Comparison of ENCODE assay signal across 8 cellular contexts in genomic region chr3:125053304-125053699, GRCh38. TPM values are rescaled to one million over a fixed set of nuclear protein-coding genes. Genes with fewer than 3 reads are reported as not detected.
A peak's percentile ranks its signal among the peaks of the same experiment; 100 is the strongest.
DNase-seq lines count a peak whose midpoint lies in the region; ATAC-seq lines count a peak whose summit lies in the region.

No MANE protein-coding gene starts in this region.

- DNase-seq in activated CD4-positive, alpha-beta T cell treated with anti-CD3 and anti-CD28 coated beads, Interleukin-2, amount 10 ng/mL, durations not matched to agents 24 days and 14 days = peak; percentile 62
- DNase-seq in activated CD4-positive, alpha-beta T cell treated with anti-CD3 and anti-CD28 coated beads for 1 hour = no peak
- DNase-seq in activated naive CD8-positive, alpha-beta T cell treated with anti-CD3 and anti-CD28 coated beads, Interleukin-2, amount 10 ng/mL, durations not matched to agents 7 days and 5 days = no peak
- DNase-seq in substantia nigra (lab: John Stamatoyannopoulos, UW) = no peak
- DNase-seq in D341Med (ENCODE audit: low spot score) = no peak
- no peak for DNase-seq in HPDE6-E6E7 (ENCODE audit: extremely low spot score)
- DNase-seq in 8988T = no peak

- peaks cover 65% of the 10 kb centered on the region for H3K4me1 Mint-ChIP-seq in activated CD4-positive, alpha-beta T cell treated with anti-CD3 and anti-CD28 coated beads, Interleukin-2, amount 10 ng/mL, durations not matched to agents 24 days and 14 days
- peaks cover 55% of the 10 kb centered on the region for H3K4me1 Mint-ChIP-seq in activated naive CD8-positive, alpha-beta T cell treated with anti-CD3 and anti-CD28 coated beads, Interleukin-2, amount 10 ng/mL, durations not matched to agents 7 days and 5 days

- POLR2A ChIA-PET in activated naive CD8-positive, alpha-beta T cell treated with anti-CD3 and anti-CD28 coated beads, Interleukin-2, amount 10 ng/mL, durations not matched to agents 7 days and 5 days (lab: Charles Lee) = interaction anchor here (0.5 to 4.0 kb wide), 6 partner anchors 20 to 88 kb away, joined by 3 to 31 read pairs (median 4); no protein-coding TSS in a partner anchor

- H3K36me3 Mint-ChIP-seq in activated CD4-positive, alpha-beta T cell treated with anti-CD3 and anti-CD28 coated beads, Interleukin-2, amount 10 ng/mL, durations not matched to agents 24 days and 14 days (ENCODE audit: low read depth) = peaks cover 23% of the 10 kb centered on the region
- H3K36me3 Mint-ChIP-seq in activated naive CD8-positive, alpha-beta T cell treated with anti-CD3 and anti-CD28 coated beads, Interleukin-2, amount 10 ng/mL, durations not matched to agents 7 days and 5 days = peaks cover 27% of the 10 kb centered on the region

- no peaks in the 10 kb centered on the region for H3K27me3 ChIP-seq in layer of hippocampus (ENCODE audit: control insufficient read depth, insufficient read depth, low read length)

- H3K4me3 Mint-ChIP-seq in activated CD4-positive, alpha-beta T cell treated with anti-CD3 and anti-CD28 coated beads, Interleukin-2, amount 10 ng/mL, durations not matched to agents 24 days and 14 days = peak overlapping the region; percentile 89
- peak overlapping the region; percentile 97 for H3K4me3 Mint-ChIP-seq in activated naive CD8-positive, alpha-beta T cell treated with anti-CD3 and anti-CD28 coated beads, Interleukin-2, amount 10 ng/mL, durations not matched to agents 7 days and 5 days

- H3K9me3 Mint-ChIP-seq in activated CD4-positive, alpha-beta T cell treated with anti-CD3 and anti-CD28 coated beads, Interleukin-2, amount 10 ng/mL, durations not matched to agents 24 days and 14 days = no peaks in the 10 kb centered on the region
- no peaks in the 10 kb centered on the region for H3K9me3 Mint-ChIP-seq in activated naive CD8-positive, alpha-beta T cell treated with anti-CD3 and anti-CD28 coated beads, Interleukin-2, amount 10 ng/mL, durations not matched to agents 7 days and 5 days

- intact Hi-C loops in activated CD4-positive, alpha-beta T cell treated with anti-CD3 and anti-CD28 coated beads, Interleukin-2, amount 10 ng/mL, durations not matched to agents 24 days and 14 days (cut with micrococcal nuclease) = loop anchor here (2.0 to 10.0 kb wide), 5 partner anchors 71 to 544 kb away; partner anchors contain the start of genes OSBPL11 and ZNF148

- H3K27ac ChIP-seq in layer of hippocampus (ENCODE audit: low read depth, low read length) = peak overlapping the region; percentile 58
- peak overlapping the region; percentile 85 for H3K27ac ChIP-seq in substantia nigra (ENCODE audit: low read depth, low read length, poor library complexity, severe bottlenecking)

- peaks cover 8% of the 10 kb centered on the region for H3K27me3 Mint-ChIP-seq in activated CD4-positive, alpha-beta T cell treated with anti-CD3 and anti-CD28 coated beads, Interleukin-2, amount 10 ng/mL, durations not matched to agents 24 days and 14 days
- H3K27me3 Mint-ChIP-seq in activated naive CD8-positive, alpha-beta T cell treated with anti-CD3 and anti-CD28 coated beads, Interleukin-2, amount 10 ng/mL, durations not matched to agents 7 days and 5 days = no peaks in the 10 kb centered on the region

- peak overlapping the region; percentile 25 for H3K27ac Mint-ChIP-seq in activated CD4-positive, alpha-beta T cell treated with anti-CD3 and anti-CD28 coated beads, Interleukin-2, amount 10 ng/mL, durations not matched to agents 24 days and 14 days
- H3K27ac Mint-ChIP-seq in activated naive CD8-positive, alpha-beta T cell treated with anti-CD3 and anti-CD28 coated beads, Interleukin-2, amount 10 ng/mL, durations not matched to agents 7 days and 5 days = peak overlapping the region; percentile 96

- no peak for ATAC-seq in activated naive CD8-positive, alpha-beta T cell treated with anti-CD3 and anti-CD28 coated beads, Interleukin-2, amount 10 ng/mL, durations not matched to agents 7 days and 5 days (ENCODE audit: low read depth)

RNA-seq across cellular contexts. Expression of gene HEG1, which starts 2.5 kb away (rescaled TPM):
- total RNA-seq in activated CD4-positive, alpha-beta T cell treated with anti-CD3 and anti-CD28 coated beads, Interleukin-2, amount 10 ng/mL, durations not matched to agents 24 days and 14 days = 35.3 and 40.8 TPM in 2 replicates
- total RNA-seq in activated naive CD8-positive, alpha-beta T cell treated with anti-CD3 and anti-CD28 coated beads, Interleukin-2, amount 10 ng/mL, durations not matched to agents 7 days and 5 days = 10 to 100 TPM; 49.1 to 49.5 TPM
